In genomic region chr11:60927600-60927999, GRCh38 we compare ENCODE assay signal across 18 cellular contexts. TPM values are rescaled to one million over a fixed set of nuclear protein-coding genes. Genes with fewer than 3 reads are reported as not detected.
DNase-seq lines count a peak whose midpoint lies in the region; ATAC-seq and TF ChIP-seq lines count a peak whose summit lies in the region.
"Had no signal": no experiment of that assay in that cellular context is flagged by ENCODE, and none has a peak within 500 bp of the region (broad histone marks: within the 10 kb centered on the region; RNA-seq: fewer than 3 reads in every experiment).

No MANE protein-coding gene starts in this region.

- H3K9ac ChIP-seq in mammary epithelial cell (ENCODE audit: insufficient read depth, low read length): no peak overlapping the region

- peaks cover 12% of the 10 kb centered on the region for H3K79me2 ChIP-seq in mammary epithelial cell (ENCODE audit: insufficient read depth, low read length)

- H3K4me3 ChIP-seq in breast epithelium (no peak overlapping the region), mammary epithelial cell (replicated peaks in 1 of 3; ENCODE audit: insufficient read depth in 1 of 3, low read depth in 2 of 3, low read length in 3 of 3) (no peak overlapping the region), upper lobe of right lung (no peak overlapping the region), ovary (no peak overlapping the region)

- in situ Hi-C loops in mammary epithelial cell (cut with MboI; ENCODE audit: low sequenced_read_pairs in 2 of 2): no loop called here

- BruUV-seq in mammary epithelial cell (replicated peaks; lab: Mats Ljungman, UMichigan): no TSS peak

- H3K27me3 ChIP-seq in breast epithelium (no peaks in the 10 kb centered on the region), mammary epithelial cell (ENCODE audit: insufficient read depth, low read length) (no peaks in the 10 kb centered on the region), upper lobe of right lung (peaks cover 9% of the 10 kb centered on the region), ovary (no peaks in the 10 kb centered on the region)

- H3K4me1 Mint-ChIP-seq in chondrocyte (ENCODE audit: low read depth): peaks cover 12% of the 10 kb centered on the region
- peaks cover 12% of the 10 kb centered on the region for H3K4me1 Mint-ChIP-seq in activated CD8-positive, alpha-beta memory T cell treated with anti-CD3 and anti-CD28 coated beads, Interleukin-2, amount 10 ng/mL, durations not matched to agents 7 days and 5 days

- no peaks in the 10 kb centered on the region for H3K9me3 Mint-ChIP-seq in chondrocyte (ENCODE audit: low read depth)
- H3K9me3 Mint-ChIP-seq in activated CD8-positive, alpha-beta memory T cell treated with anti-CD3 and anti-CD28 coated beads, Interleukin-2, amount 10 ng/mL, durations not matched to agents 7 days and 5 days (ENCODE audit: low read depth): no peaks in the 10 kb centered on the region
- H3K9me3 Mint-ChIP-seq: CD8-positive, alpha-beta T cell; H9 had no signal

- H3K27ac ChIP-seq in breast epithelium (no peak overlapping the region), mammary epithelial cell (ENCODE audit: insufficient read depth, low read depth, low read length) (no peak overlapping the region), upper lobe of right lung (no peak overlapping the region), ovary (no peak overlapping the region)

- peak in 1 of 3 donors; percentile 28 for TF ChIP-seq CTCF in breast epithelium (IDR thresholded peaks at IDR 0.05)
- TF ChIP-seq CTCF in mammary epithelial cell (conservative IDR thresholded peaks at IDR 0.05 in 1 of 2, IDR thresholded peaks at IDR 0.05 in 1 of 2; ENCODE audit: extremely low read depth in 1 of 2, insufficient read depth in 1 of 2, low read depth in 1 of 2, low read length in 2 of 2): no peak
- TF ChIP-seq CTCF in chondrocyte (IDR thresholded peaks at IDR 0.05): no peak
- TF ChIP-seq CTCF in upper lobe of right lung (IDR thresholded peaks at IDR 0.05): no peak
- TF ChIP-seq CTCF in ovary (IDR thresholded peaks at IDR 0.05): no peak

- H3K27ac Mint-ChIP-seq in chondrocyte (ENCODE audit: unreplicated experiment): no peak overlapping the region
- no peak overlapping the region for H3K27ac Mint-ChIP-seq in activated CD8-positive, alpha-beta memory T cell treated with anti-CD3 and anti-CD28 coated beads, Interleukin-2, amount 10 ng/mL, durations not matched to agents 7 days and 5 days
- H3K27ac Mint-ChIP-seq: B cell; CD14-positive monocyte; CD8-positive, alpha-beta T cell; H9 had no signal

- peaks cover under 1% of the 10 kb centered on the region for H3K36me3 ChIP-seq in breast epithelium
- peaks cover 4% of the 10 kb centered on the region for H3K36me3 ChIP-seq in mammary epithelial cell (ENCODE audit: insufficient read depth, low read length)
- peaks cover 8% of the 10 kb centered on the region for H3K36me3 ChIP-seq in upper lobe of right lung
- H3K36me3 ChIP-seq in ovary: no peaks in the 10 kb centered on the region

- no peak overlapping the region for H3K4me2 ChIP-seq in mammary epithelial cell (ENCODE audit: insufficient read depth, low read depth, low read length)

- H3K36me3 Mint-ChIP-seq in chondrocyte (ENCODE audit: low read depth): peaks cover 6% of the 10 kb centered on the region
- peaks cover 5% of the 10 kb centered on the region for H3K36me3 Mint-ChIP-seq in activated CD8-positive, alpha-beta memory T cell treated with anti-CD3 and anti-CD28 coated beads, Interleukin-2, amount 10 ng/mL, durations not matched to agents 7 days and 5 days

- dilution Hi-C loops in mammary epithelial cell (cut with HindIII; ENCODE audit: low sequenced_read_pairs): no loop called here

- no peak overlapping the region for H2AFZ ChIP-seq in mammary epithelial cell (ENCODE audit: low read depth, low read length)

- H3K9me3 ChIP-seq in breast epithelium (no peaks in the 10 kb centered on the region), mammary epithelial cell (replicated peaks; ENCODE audit: insufficient read depth, low read length) (no peaks in the 10 kb centered on the region), upper lobe of right lung (no peaks in the 10 kb centered on the region), ovary (no peaks in the 10 kb centered on the region)

- TF ChIP-seq POLR2A in breast epithelium (IDR thresholded peaks at IDR 0.05) (no peak), ovary (IDR thresholded peaks at IDR 0.05) (no peak)

- intact Hi-C loops in breast epithelium (cut with DNase I; ENCODE audit: low total_unique reads) (no loop called here), mammary epithelial cell (cut with micrococcal nuclease) (no loop called here), posterior vena cava (cut with DNase I) (loop anchor here in 1 of 2 donors (10.0 kb wide), 1 partner anchor 197 kb away; no protein-coding TSS in a partner anchor), upper lobe of right lung (cut with DNase I) (no loop called here), ovary (cut with DNase I) (no loop called here)

- CTCF ChIA-PET in mammary epithelial cell (lab: Charles Lee; ENCODE audit: low non-redundant PET): no interaction called here
- CTCF ChIA-PET in activated CD8-positive, alpha-beta memory T cell treated with anti-CD3 and anti-CD28 coated beads, Interleukin-2, amount 10 ng/mL, durations not matched to agents 7 days and 5 days (lab: Charles Lee): interaction anchor here (1.7 kb wide), 1 partner anchor 12 kb away, joined by 5 read pairs; no protein-coding TSS in a partner anchor

- no peak overlapping the region for H3K4me3 Mint-ChIP-seq in chondrocyte (ENCODE audit: unreplicated experiment)
- no peak overlapping the region for H3K4me3 Mint-ChIP-seq in activated CD8-positive, alpha-beta memory T cell treated with anti-CD3 and anti-CD28 coated beads, Interleukin-2, amount 10 ng/mL, durations not matched to agents 7 days and 5 days
- H3K4me3 Mint-ChIP-seq: B cell; CD8-positive, alpha-beta T cell; H9 had no signal

- 88% methylated on average over 14 of the region's 16 CpGs for WGBS in mammary epithelial cell (ENCODE audit: low coverage, missing lambda C conversion rate)
- 83 to 85% (median 84%) methylated on average over 16 of the region's 16 CpGs for WGBS in ovary, 3 donors

- no peaks in the 10 kb centered on the region for H4K20me1 ChIP-seq in mammary epithelial cell (ENCODE audit: insufficient read depth, low read length)

- H3K4me1 ChIP-seq in breast epithelium (no peaks in the 10 kb centered on the region), mammary epithelial cell (ENCODE audit: insufficient read depth, low read length) (peaks cover 23% of the 10 kb centered on the region), upper lobe of right lung (peaks cover 15% of the 10 kb centered on the region), ovary (ENCODE audit: insufficient read depth) (peaks cover 8% of the 10 kb centered on the region)

- DNase-seq in breast epithelium (ENCODE audit: low spot score in 2 of 2) (peak; percentile 36 to 75), mammary epithelial cell (no peak), chondrocyte (ENCODE audit: low spot score) (peak; percentile 77), posterior vena cava (ENCODE audit: low spot score) (peak; percentile 68), upper lobe of right lung (peak; percentile 59), ovary (no peak)
- no peak for DNase-seq in activated CD8-positive, alpha-beta memory T cell treated with anti-CD3 and anti-CD28 coated beads, Interleukin-2, amount 10 ng/mL, durations not matched to agents 7 days and 5 days
- DNase-seq: ACHN; CD8-positive, alpha-beta T cell; COR-L47; GF-D8; GOT3; H9 had no signal

- H3K27me3 Mint-ChIP-seq in chondrocyte (ENCODE audit: low read depth): no peaks in the 10 kb centered on the region
- H3K27me3 Mint-ChIP-seq in activated CD8-positive, alpha-beta memory T cell treated with anti-CD3 and anti-CD28 coated beads, Interleukin-2, amount 10 ng/mL, durations not matched to agents 7 days and 5 days: peaks cover 47% of the 10 kb centered on the region

- no peak for TF ChIP-seq EP300 in ovary (IDR thresholded peaks at IDR 0.05)

- ATAC-seq in upper lobe of right lung: no peak
- ATAC-seq in HG02870 (IDR thresholded peaks at IDR 0.05; ENCODE audit: unreplicated experiment): no peak
- ATAC-seq in activated CD8-positive, alpha-beta memory T cell treated with anti-CD3 and anti-CD28 coated beads, Interleukin-2, amount 10 ng/mL, durations not matched to agents 7 days and 5 days: no peak
- ATAC-seq: CD8-positive, alpha-beta T cell had no signal

RNA-seq across cellular contexts. Expression of gene TMEM132A, which starts 3.3 kb away (rescaled TPM):
- total RNA-seq in breast epithelium (10 to 100 TPM in 1 of 3 donors, 1 to 10 TPM in 2; 2.9 to 11.0 (median 8.5) TPM), mammary epithelial cell (100 to 1,000 TPM in 1 of 2 donors, 10 to 100 TPM in 1; 48.7 to 114 TPM), chondrocyte (41.3 to 72.0 TPM (median 69.8 TPM) in 3 replicates), posterior vena cava (1 to 10 TPM; 5.4 to 7.7 TPM), upper lobe of right lung (18.4 TPM), ovary (10 to 100 TPM; 16.5 to 34.1 (median 21.3) TPM)
- polyA plus RNA-seq in mammary epithelial cell (32.0 TPM), ovary (10 to 100 TPM in 1 of 2 donors, 1 to 10 TPM in 1; 2.9 to 21.3 TPM)
- polyA minus RNA-seq in mammary epithelial cell: 16.7 TPM
- under 1 TPM; 0.52 to 0.93 TPM for total RNA-seq in activated CD8-positive, alpha-beta memory T cell treated with anti-CD3 and anti-CD28 coated beads, Interleukin-2, amount 10 ng/mL, durations not matched to agents 7 days and 5 days
- total RNA-seq: CD8-positive, alpha-beta T cell had no signal

RNA-seq across cellular contexts. Expression of gene TMEM109, which starts 13.6 kb away (rescaled TPM):
- total RNA-seq in breast epithelium (100 to 1,000 TPM in 1 of 3 donors, 10 to 100 TPM in 2; 77.6 to 112 (median 77.7) TPM), mammary epithelial cell (10 to 100 TPM; 19.8 to 44.9 TPM), chondrocyte (97.0 to 124 TPM (median 104 TPM) in 3 replicates), posterior vena cava (100 to 1,000 TPM; 118 to 125 TPM), upper lobe of right lung (156 TPM), ovary (100 to 1,000 TPM in 5 of 7 donors, 10 to 100 TPM in 2; 88.7 to 143 (median 109) TPM)
- polyA plus RNA-seq in mammary epithelial cell (35.0 TPM), ovary (100 to 1,000 TPM; 133 to 145 TPM)
- 50.8 TPM for polyA minus RNA-seq in mammary epithelial cell
- 100 to 1,000 TPM; 106 to 121 TPM for total RNA-seq in activated CD8-positive, alpha-beta memory T cell treated with anti-CD3 and anti-CD28 coated beads, Interleukin-2, amount 10 ng/mL, durations not matched to agents 7 days and 5 days

RNA-seq across cellular contexts. Expression of gene PRPF19, which starts 21.2 kb away (rescaled TPM):
- total RNA-seq in breast epithelium (10 to 100 TPM; 56.0 to 82.7 (median 81.3) TPM), mammary epithelial cell (10 to 100 TPM; 70.0 to 93.2 TPM), chondrocyte (48.4 to 51.3 TPM (median 48.6 TPM) in 3 replicates), posterior vena cava (10 to 100 TPM; 47.6 to 50.9 TPM), upper lobe of right lung (59.8 TPM), ovary (100 to 1,000 TPM in 2 of 7 donors, 10 to 100 TPM in 5; 44.1 to 109 (median 97.2) TPM)
- polyA plus RNA-seq in mammary epithelial cell (93.7 TPM), ovary (10 to 100 TPM; 66.2 to 73.4 TPM)
- 96.3 TPM for polyA minus RNA-seq in mammary epithelial cell
- total RNA-seq in activated CD8-positive, alpha-beta memory T cell treated with anti-CD3 and anti-CD28 coated beads, Interleukin-2, amount 10 ng/mL, durations not matched to agents 7 days and 5 days: 100 to 1,000 TPM; 125 to 144 TPM

RNA-seq across cellular contexts. Expression of gene SLC15A3, which starts 24.4 kb away (rescaled TPM):
- total RNA-seq in breast epithelium (10 to 100 TPM in 2 of 3 donors, 1 to 10 TPM in 1; 8.8 to 23.2 (median 20.8) TPM), mammary epithelial cell (under 1 TPM; 0.16 to 0.17 TPM), chondrocyte (0.54 to 1.6 TPM (median 0.62 TPM) in 3 replicates), posterior vena cava (10 to 100 TPM; 27.4 to 29.3 TPM), upper lobe of right lung (139 TPM), ovary (10 to 100 TPM; 25.3 to 55.8 (median 43.9) TPM)
- polyA plus RNA-seq in mammary epithelial cell (0.07 TPM), ovary (10 to 100 TPM; 27.2 to 38.9 TPM)
- not detected for polyA minus RNA-seq in mammary epithelial cell
- under 1 TPM; 0.30 to 0.96 TPM for total RNA-seq in activated CD8-positive, alpha-beta memory T cell treated with anti-CD3 and anti-CD28 coated beads, Interleukin-2, amount 10 ng/mL, durations not matched to agents 7 days and 5 days

RNA-seq across cellular contexts. Expression of gene CD6, which starts 43.9 kb away (rescaled TPM):
- total RNA-seq in breast epithelium (1 to 10 TPM in 1 of 3 donors, under 1 TPM in 2; 0.80 to 1.9 (median 0.98) TPM), mammary epithelial cell (not detected), chondrocyte (0.33 TPM in 1 of 3 replicates, not detected in the others), posterior vena cava (under 1 TPM; 0.43 to 0.93 TPM), upper lobe of right lung (3.9 TPM), ovary (1 to 10 TPM in 3 of 7 donors, under 1 TPM in 4; 0.42 to 2.2 (median 0.69) TPM)
- polyA plus RNA-seq in mammary epithelial cell (not detected), ovary (1 to 10 TPM in 1 of 2 donors, under 1 TPM in 1; 0.44 to 3.4 TPM)
- polyA minus RNA-seq in mammary epithelial cell: not detected
- total RNA-seq in activated CD8-positive, alpha-beta memory T cell treated with anti-CD3 and anti-CD28 coated beads, Interleukin-2, amount 10 ng/mL, durations not matched to agents 7 days and 5 days: 100 to 1,000 TPM; 152 to 181 TPM
- total RNA-seq: A172, H9, HT1080 had no signal

Comparison
In these comparisons a context has a peak if more than half of its experiments do, and no peak if none do; other contexts are left out.
1. DNase-seq: peak in breast epithelium (2 of 2), chondrocyte (single experiment), posterior vena cava (single experiment) and upper lobe of right lung (single experiment); none in mammary epithelial cell (single experiment), activated CD8-positive, alpha-beta memory T cell treated with anti-CD3 and anti-CD28 coated beads, Interleukin-2, amount 10 ng/mL, durations not matched to agents 7 days and 5 days (single experiment) and ovary (0 of 5).